Comparison of ENCODE assay signal across 8 cellular contexts in the genomic region with DNA sequence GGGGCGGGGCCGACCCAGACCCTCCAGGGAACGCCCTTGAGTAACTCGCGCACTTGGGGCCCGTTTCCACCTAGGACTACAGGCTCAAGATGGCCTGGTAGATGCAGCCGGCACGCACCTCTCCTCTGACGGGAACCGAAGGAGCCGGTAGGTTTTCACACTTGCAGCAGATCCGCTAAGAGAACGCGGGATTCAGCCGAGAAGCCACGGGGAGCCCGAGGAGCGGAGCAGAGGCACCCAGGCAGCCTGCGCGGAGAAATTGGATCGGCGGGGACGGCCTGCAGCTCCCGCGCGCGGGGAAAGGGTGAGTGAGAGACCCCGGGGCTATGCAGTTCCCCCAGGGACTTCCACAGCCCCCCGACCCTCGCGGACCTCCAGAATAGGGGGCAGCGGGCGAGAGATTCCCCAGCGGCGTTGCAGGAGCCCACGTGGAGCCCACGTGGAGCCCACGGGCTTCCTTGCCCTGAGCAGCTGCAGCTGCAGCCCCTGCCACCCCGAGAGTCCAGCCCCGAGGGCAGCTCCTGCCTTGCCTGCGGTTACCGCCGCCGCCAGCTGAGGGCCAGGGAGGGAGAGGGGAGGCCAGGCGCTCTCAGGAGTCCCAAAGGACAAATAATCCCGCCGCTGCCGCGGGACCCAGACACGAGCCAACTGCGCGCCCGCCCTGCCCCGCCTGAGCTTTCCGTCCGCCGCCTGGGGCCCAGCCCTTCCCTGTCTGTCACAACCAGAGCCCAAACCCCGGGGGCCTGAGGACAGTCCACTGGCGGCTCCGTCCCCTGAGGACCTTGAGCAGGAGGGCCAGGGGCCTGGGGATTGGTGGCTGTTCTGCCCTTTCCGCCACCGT. TPM values are rescaled to one million over a fixed set of nuclear protein-coding genes. Genes with fewer than 3 reads are reported as not detected.
DNase-seq lines count a peak whose midpoint lies in the region; ATAC-seq, FAIRE-seq and TF ChIP-seq lines count a peak whose summit lies in the region.

No MANE protein-coding gene starts in this region.

- H3K9me3 ChIP-seq in thyroid gland, result no peaks in the 10 kb centered on the region

- peak; percentile 41 to 61 for ATAC-seq in natural killer cell treated with Interleukin-12 subunit alpha and Interleukin-12 subunit beta and Interleukin-15 and Interleukin-18, amount 100 ng/mL, for 72 hours
- no peak for ATAC-seq in HG03095 (IDR thresholded peaks at IDR 0.05; ENCODE audit: unreplicated experiment)

- H3K27me3 Mint-ChIP-seq in HFFc6 (ENCODE audit: insufficient read depth), result peaks cover 19% of the 10 kb centered on the region
- peaks cover 23% of the 10 kb centered on the region for H3K27me3 Mint-ChIP-seq in activated CD4-positive, alpha-beta T cell treated with anti-CD3 and anti-CD28 coated beads, Interleukin-2, amount 10 ng/mL, durations not matched to agents 7 days and 5 days
- peaks cover 32 to 33% of the 10 kb centered on the region in 2 donors for H3K27me3 Mint-ChIP-seq in natural killer cell treated with Interleukin-12 subunit alpha and Interleukin-12 subunit beta and Interleukin-15 and Interleukin-18, amount 100 ng/mL, for 72 hours

- TF ChIP-seq CTCF in HFFc6 (IDR thresholded peaks at IDR 0.05) (no peak), epithelial cell of proximal tubule (conservative IDR thresholded peaks at IDR 0.05; ENCODE audit: low read depth, low read length) (no peak), thyroid gland (IDR thresholded peaks at IDR 0.05) (no peak)

- H3K4me1 Mint-ChIP-seq in HFFc6 (ENCODE audit: low read depth), result no peaks in the 10 kb centered on the region
- peaks cover 3% of the 10 kb centered on the region for H3K4me1 Mint-ChIP-seq in activated CD4-positive, alpha-beta T cell treated with anti-CD3 and anti-CD28 coated beads, Interleukin-2, amount 10 ng/mL, durations not matched to agents 7 days and 5 days
- H3K4me1 Mint-ChIP-seq in natural killer cell treated with Interleukin-12 subunit alpha and Interleukin-12 subunit beta and Interleukin-15 and Interleukin-18, amount 100 ng/mL, for 72 hours (ENCODE audit: low read depth in 2 of 2), result peaks cover 0 to 8% of the 10 kb centered on the region in 2 donors

- H3K27me3 ChIP-seq in thyroid gland, result no peaks in the 10 kb centered on the region

- peak overlapping the region; percentile 87 for H3K4me3 Mint-ChIP-seq in HFFc6
- peak overlapping the region; percentile 75 for H3K4me3 Mint-ChIP-seq in activated CD4-positive, alpha-beta T cell treated with anti-CD3 and anti-CD28 coated beads, Interleukin-2, amount 10 ng/mL, durations not matched to agents 7 days and 5 days
- peak overlapping the region; percentile 73 for H3K4me3 Mint-ChIP-seq in natural killer cell treated with Interleukin-12 subunit alpha and Interleukin-12 subunit beta and Interleukin-15 and Interleukin-18, amount 100 ng/mL, for 72 hours

- peak overlapping the region; percentile 71 for H3K4me3 ChIP-seq in epithelial cell of proximal tubule (ENCODE audit: low read depth, low read length)
- H3K4me3 ChIP-seq in thyroid gland (replicated peaks in 1 of 3), result peak overlapping the region in 2 of 3 donors; percentile 17 to 30

- DNase-seq in AG20443 (ENCODE audit: low spot score) (peak; percentile 37), HFFc6 (no peak), epithelial cell of proximal tubule (ENCODE audit: low read depth) (no peak), thyroid gland (peak; percentile 84 to 85), GM12892 (ENCODE audit: insufficient read length) (no peak)
- peak; percentile 26 for DNase-seq in activated CD4-positive, alpha-beta T cell treated with anti-CD3 and anti-CD28 coated beads, Interleukin-2, amount 10 ng/mL, durations not matched to agents 7 days and 5 days
- DNase-seq in natural killer cell treated with Interleukin-12 subunit alpha and Interleukin-12 subunit beta and Interleukin-15 and Interleukin-18, amount 100 ng/mL, for 72 hours (ENCODE audit: low spot score), result no peak

- no peak for FAIRE-seq in GM12892 (lab: Jason Lieb, UNC)

- H3K36me3 Mint-ChIP-seq in HFFc6 (ENCODE audit: low read depth), result peaks cover 15% of the 10 kb centered on the region; the same call in 1 of the 2 replicates
- peaks cover 15% of the 10 kb centered on the region for H3K36me3 Mint-ChIP-seq in activated CD4-positive, alpha-beta T cell treated with anti-CD3 and anti-CD28 coated beads, Interleukin-2, amount 10 ng/mL, durations not matched to agents 7 days and 5 days (ENCODE audit: low read depth)
- H3K36me3 Mint-ChIP-seq in natural killer cell treated with Interleukin-12 subunit alpha and Interleukin-12 subunit beta and Interleukin-15 and Interleukin-18, amount 100 ng/mL, for 72 hours, result peaks cover 14% of the 10 kb centered on the region

- H3K27ac Mint-ChIP-seq in HFFc6, result peak overlapping the region; percentile 43; the same call in 1 of the 2 replicates
- H3K27ac Mint-ChIP-seq in activated CD4-positive, alpha-beta T cell treated with anti-CD3 and anti-CD28 coated beads, Interleukin-2, amount 10 ng/mL, durations not matched to agents 7 days and 5 days, result no peak overlapping the region
- H3K27ac Mint-ChIP-seq in natural killer cell treated with Interleukin-12 subunit alpha and Interleukin-12 subunit beta and Interleukin-15 and Interleukin-18, amount 100 ng/mL, for 72 hours, result no peak overlapping the region

- H3K4me1 ChIP-seq in thyroid gland, result peaks cover 7 to 13% of the 10 kb centered on the region in 2 donors

- intact Hi-C loops in thyroid gland (cut with DNase I), result no loop called here

- no peak overlapping the region for H3K27ac ChIP-seq in thyroid gland

- CTCF ChIA-PET in activated CD4-positive, alpha-beta T cell treated with anti-CD3 and anti-CD28 coated beads, Interleukin-2, amount 10 ng/mL, durations not matched to agents 7 days and 5 days (lab: Charles Lee), result interaction anchor here (1.1 to 1.2 kb wide), 2 partner anchors 13 to 26 kb away, joined by 3 to 4 read pairs; a partner anchor contains a TSS

- POLR2A ChIA-PET in activated CD4-positive, alpha-beta T cell treated with anti-CD3 and anti-CD28 coated beads, Interleukin-2, amount 10 ng/mL, durations not matched to agents 7 days and 5 days (lab: Charles Lee), result no interaction called here

- H3K36me3 ChIP-seq in thyroid gland, result no peaks in the 10 kb centered on the region

- peaks cover 15% of the 10 kb centered on the region for H3K9me3 Mint-ChIP-seq in HFFc6
- peaks cover 30% of the 10 kb centered on the region for H3K9me3 Mint-ChIP-seq in activated CD4-positive, alpha-beta T cell treated with anti-CD3 and anti-CD28 coated beads, Interleukin-2, amount 10 ng/mL, durations not matched to agents 7 days and 5 days
- H3K9me3 Mint-ChIP-seq in natural killer cell treated with Interleukin-12 subunit alpha and Interleukin-12 subunit beta and Interleukin-15 and Interleukin-18, amount 100 ng/mL, for 72 hours, result no peaks in the 10 kb centered on the region

- TF ChIP-seq POLR2A in thyroid gland (IDR thresholded peaks at IDR 0.05) (peak in 1 of 2 donors; percentile 13), GM12892 (IDR thresholded peaks at IDR 0.05; ENCODE audit: low read depth, low read length) (no peak)

- 5 to 6% methylated on average over 21 to 34 of the region's 62 CpGs for WGBS in thyroid gland, 2 donors

RNA-seq across cellular contexts. Expression of a gene that starts 13.1 kb away (rescaled TPM):
- total RNA-seq in HFFc6 (2021; fragmentation: NEBNext Ultra II Directional; extraction: Animal tissue kit (Norgen Biotek cat#: 25700)), result 10 to 100 TPM; 25.6 to 30.6 (median 26.6) TPM
- 10 to 100 TPM in 1 of 2 experiments, 1 to 10 TPM in 1; 9.8 to 11.3 TPM for total RNA-seq in activated CD4-positive, alpha-beta T cell treated with anti-CD3 and anti-CD28 coated beads, Interleukin-2, amount 10 ng/mL, durations not matched to agents 7 days and 5 days
- total RNA-seq in epithelial cell of proximal tubule (36.6 and 45.3 TPM in 2 replicates), thyroid gland (10 to 100 TPM; 48.2 to 57.2 (median 55.4) TPM)
- 1 to 10 TPM; 5.5 to 6.0 TPM for total RNA-seq in natural killer cell treated with Interleukin-12 subunit alpha and Interleukin-12 subunit beta and Interleukin-15 and Interleukin-18, amount 100 ng/mL, for 72 hours
- 14.9 TPM for polyA plus RNA-seq in GM12892 (2012; ENCODE audit: missing spikeins)

RNA-seq across cellular contexts. Expression of a gene that starts 54.2 kb away (rescaled TPM):
- not detected for total RNA-seq in HFFc6 (2021; fragmentation: NEBNext Ultra II Directional; extraction: Animal tissue kit (Norgen Biotek cat#: 25700))
- total RNA-seq in activated CD4-positive, alpha-beta T cell treated with anti-CD3 and anti-CD28 coated beads, Interleukin-2, amount 10 ng/mL, durations not matched to agents 7 days and 5 days, result not detected
- total RNA-seq in epithelial cell of proximal tubule, result not detected in 2 replicates
- not detected for total RNA-seq in natural killer cell treated with Interleukin-12 subunit alpha and Interleukin-12 subunit beta and Interleukin-15 and Interleukin-18, amount 100 ng/mL, for 72 hours
- total RNA-seq in thyroid gland, result not detected
- not detected for polyA plus RNA-seq in GM12892 (2012; ENCODE audit: missing spikeins)

Comparison
In these comparisons a context has a peak if more than half of its experiments do, and no peak if none do; other contexts are left out.
1. DNase-seq: peak in AG20443 (single experiment), activated CD4-positive, alpha-beta T cell treated with anti-CD3 and anti-CD28 coated beads, Interleukin-2, amount 10 ng/mL, durations not matched to agents 7 days and 5 days (single experiment) and thyroid gland (2 of 2); none in HFFc6 (single experiment), epithelial cell of proximal tubule (single experiment), natural killer cell treated with Interleukin-12 subunit alpha and Interleukin-12 subunit beta and Interleukin-15 and Interleukin-18, amount 100 ng/mL, for 72 hours (single experiment) and GM12892 (single experiment).
2. Peak in every context shown above with its lines, with median percentiles within 50 percentile points of each other: H3K4me3 Mint-ChIP-seq.